In the genomic region with DNA sequence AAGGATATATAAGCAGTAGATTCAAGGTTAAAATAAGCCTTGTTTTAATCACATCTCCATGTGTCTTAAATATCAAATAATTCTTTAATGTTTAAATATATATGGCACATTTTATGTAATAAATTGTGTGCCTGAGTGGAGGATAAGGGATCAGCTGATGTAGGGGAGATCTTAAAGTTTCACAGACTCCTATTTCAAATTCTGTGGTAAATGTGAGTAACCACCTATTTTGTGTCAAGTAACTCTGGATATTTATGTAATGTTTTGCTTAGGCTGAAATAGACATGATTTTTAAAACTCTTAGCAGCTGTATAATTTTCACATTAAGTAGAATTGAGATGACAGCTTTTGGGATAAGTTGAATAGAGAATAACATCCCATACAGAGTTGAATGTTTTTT, we compare ENCODE assay signal across 13 cellular contexts. TPM values are rescaled to one million over a fixed set of nuclear protein-coding genes. Genes with fewer than 3 reads are reported as not detected.
DNase-seq lines count a peak whose midpoint lies in the region; ATAC-seq and TF ChIP-seq lines count a peak whose summit lies in the region.
"Had no signal": no experiment of that assay in that cellular context is flagged by ENCODE, and none has a peak within 500 bp of the region (broad histone marks: within the 10 kb centered on the region; RNA-seq: fewer than 3 reads in every experiment).

No MANE protein-coding gene starts in this region.

- no peak overlapping the region for H2AFZ ChIP-seq in mesenchymal stem cell (ENCODE audit: low read depth, low read length)
- no peak overlapping the region for H2AFZ ChIP-seq in trophoblast cell (ENCODE audit: insufficient read depth, low read length, poor library complexity)

- ATAC-seq in heart right ventricle (no peak), HG03135 (IDR thresholded peaks at IDR 0.05; ENCODE audit: unreplicated experiment) (no peak)

- H3K4me1 ChIP-seq in left ventricle myocardium inferior (peaks cover 34% of the 10 kb centered on the region), heart right ventricle (peaks cover 0 to 22% (median 5%) of the 10 kb centered on the region in 9 donors), mesenchymal stem cell (ENCODE audit: control insufficient read depth, insufficient read depth, low read depth, low read length) (no peaks in the 10 kb centered on the region), trophoblast cell (ENCODE audit: control insufficient read depth in 1 of 2, insufficient read depth in 2 of 2, low read length in 2 of 2) (no peaks in the 10 kb centered on the region)
- H3K4me1 ChIP-seq: psoas muscle had no signal

- H3K27me3 ChIP-seq in left ventricle myocardium inferior (ENCODE audit: low read depth): no peaks in the 10 kb centered on the region
- no peaks in the 10 kb centered on the region for H3K27me3 ChIP-seq in heart right ventricle
- no peaks in the 10 kb centered on the region for H3K27me3 ChIP-seq in brain microvascular endothelial cell (replicated peaks)
- H3K27me3 ChIP-seq in mesenchymal stem cell (ENCODE audit: control insufficient read depth in 1 of 2, insufficient read depth in 1 of 2, low read length in 2 of 2): no peaks in the 10 kb centered on the region
- no peaks in the 10 kb centered on the region for H3K27me3 ChIP-seq in trophoblast cell (ENCODE audit: insufficient read depth, low read length)
- H3K27me3 ChIP-seq: upper lobe of left lung had no signal

- H3K14ac ChIP-seq in mesenchymal stem cell (ENCODE audit: low read length in 2 of 2): no peak overlapping the region
- no peak overlapping the region for H3K14ac ChIP-seq in trophoblast cell (ENCODE audit: low read length)

- H4K8ac ChIP-seq in mesenchymal stem cell (ENCODE audit: low read length): no peak overlapping the region
- no peak overlapping the region for H4K8ac ChIP-seq in trophoblast cell (ENCODE audit: low read depth, low read length)

- peak overlapping the region; percentile 47 for H3K9ac ChIP-seq in mesenchymal stem cell (ENCODE audit: low read length)
- no peak overlapping the region for H3K9ac ChIP-seq in trophoblast cell (ENCODE audit: low read length)

- H4K91ac ChIP-seq in mesenchymal stem cell (ENCODE audit: low read length) (no peak overlapping the region), trophoblast cell (ENCODE audit: low read depth, low read length) (no peak overlapping the region)

- in situ Hi-C loops in brain microvascular endothelial cell (cut with HindIII; ENCODE audit: low pct_ligation_motif_present, low sequenced_read_pairs): no loop called here

- H3K79me2 ChIP-seq in trophoblast cell (ENCODE audit: control insufficient read depth, insufficient read depth, low read length, poor library complexity): no peaks in the 10 kb centered on the region

- H2BK120ac ChIP-seq in mesenchymal stem cell (ENCODE audit: low read depth, low read length): no peak overlapping the region
- no peak overlapping the region for H2BK120ac ChIP-seq in trophoblast cell (ENCODE audit: insufficient read depth, low read length, poor library complexity)

- no peak overlapping the region for H2BK15ac ChIP-seq in mesenchymal stem cell (ENCODE audit: low read depth, poor library complexity, severe bottlenecking)

- H2BK12ac ChIP-seq in mesenchymal stem cell (ENCODE audit: low read length in 2 of 2) (no peak overlapping the region), trophoblast cell (ENCODE audit: low read length) (no peak overlapping the region)

- H2BK5ac ChIP-seq in mesenchymal stem cell (ENCODE audit: low read depth, low read length, poor library complexity, severe bottlenecking) (no peak overlapping the region), trophoblast cell (ENCODE audit: low read depth, low read length, poor library complexity) (no peak overlapping the region)

- H3K18ac ChIP-seq in mesenchymal stem cell (ENCODE audit: low read depth in 1 of 2, low read length in 2 of 2) (no peak overlapping the region), trophoblast cell (ENCODE audit: low read length) (no peak overlapping the region)

- peaks cover 7% of the 10 kb centered on the region for H3K36me3 ChIP-seq in left ventricle myocardium inferior
- peaks cover 0 to 83% (median 0%) of the 10 kb centered on the region in 9 donors for H3K36me3 ChIP-seq in heart right ventricle
- H3K36me3 ChIP-seq in brain microvascular endothelial cell (replicated peaks): no peaks in the 10 kb centered on the region
- H3K36me3 ChIP-seq in mesenchymal stem cell (ENCODE audit: control insufficient read depth in 1 of 2, insufficient read depth in 2 of 2, low read depth in 1 of 2, low read length in 2 of 2): no peaks in the 10 kb centered on the region
- H3K36me3 ChIP-seq in trophoblast cell (ENCODE audit: control insufficient read depth in 1 of 2, insufficient read depth in 2 of 2, low read length in 2 of 2): no peaks in the 10 kb centered on the region

- H2AK5ac ChIP-seq in mesenchymal stem cell (ENCODE audit: low read length, severe bottlenecking): no peak overlapping the region
- H2AK5ac ChIP-seq in trophoblast cell (ENCODE audit: low read length): no peak overlapping the region

- no peak overlapping the region for H3K4ac ChIP-seq in mesenchymal stem cell (ENCODE audit: low read depth in 1 of 2, low read length in 2 of 2)
- no peak overlapping the region for H3K4ac ChIP-seq in trophoblast cell (ENCODE audit: low read depth, low read length)

- H3K9me3 ChIP-seq in left ventricle myocardium inferior (replicated peaks) (no peaks in the 10 kb centered on the region), heart right ventricle (no peaks in the 10 kb centered on the region), mesenchymal stem cell (ENCODE audit: control insufficient read depth, low read length) (no peaks in the 10 kb centered on the region), trophoblast cell (ENCODE audit: insufficient read depth, low read depth, low read length) (no peaks in the 10 kb centered on the region)
- H3K9me3 ChIP-seq: psoas muscle, upper lobe of left lung had no signal

- TF ChIP-seq CTCF in left ventricle myocardium inferior (IDR thresholded peaks at IDR 0.05; ENCODE audit: borderline replicate concordance): no peak
- no peak for TF ChIP-seq CTCF in heart right ventricle (IDR thresholded peaks at IDR 0.05)
- no peak for TF ChIP-seq CTCF in brain microvascular endothelial cell (IDR thresholded peaks at IDR 0.05; ENCODE audit: low read depth, low read length, missing control alignments)

- intact Hi-C loops in left ventricle myocardium inferior (cut with micrococcal nuclease): loop anchor here (5.0 kb wide), 1 partner anchor 149 kb away; no protein-coding TSS in a partner anchor
- intact Hi-C loops in heart right ventricle (cut with DNase I): loop anchor here in 7 of 10 donors (1.0 to 5.0 kb wide), 4 partner anchors 39 to 149 kb away; a partner anchor contains a TSS

- H3K27ac ChIP-seq in left ventricle myocardium inferior (replicated peaks) (peak overlapping the region; percentile 37), heart right ventricle (peak overlapping the region in 1 of 10 donors; percentile 28), brain microvascular endothelial cell (peak overlapping the region; percentile 42), mesenchymal stem cell (ENCODE audit: low read length, poor library complexity, severe bottlenecking) (no peak overlapping the region), trophoblast cell (ENCODE audit: low read depth, low read length) (no peak overlapping the region)
- H3K27ac ChIP-seq: psoas muscle had no signal

- no peak overlapping the region for H3K4me2 ChIP-seq in mesenchymal stem cell (ENCODE audit: low read length, poor library complexity, severe bottlenecking)
- no peak overlapping the region for H3K4me2 ChIP-seq in trophoblast cell (ENCODE audit: low read length)

- DNase-seq in left ventricle myocardium inferior (no peak), heart right ventricle (no peak), brain microvascular endothelial cell (no peak), mesenchymal stem cell (peak; percentile 21), trophoblast cell (no peak), anterior cingulate cortex (lab: John Stamatoyannopoulos, UW) (no peak), DMS153 treated with DMSO at 0.1 percent for 48 hours (lab: John Stamatoyannopoulos, UW; ENCODE audit: unreplicated experiment) (no peak)
- DNase-seq: 8988T, NCI-H1417 treated with DMSO at 0.1 percent for 48 hours had no signal

- H3K23ac ChIP-seq in mesenchymal stem cell (ENCODE audit: low read length in 2 of 2) (no peak overlapping the region), trophoblast cell (ENCODE audit: low read length) (no peak overlapping the region)

- H3K79me1 ChIP-seq in mesenchymal stem cell (replicated peaks; ENCODE audit: low read length, poor library complexity, severe bottlenecking): no peaks in the 10 kb centered on the region
- no peaks in the 10 kb centered on the region for H3K79me1 ChIP-seq in trophoblast cell (ENCODE audit: low read length)

- H3K4me3 ChIP-seq in left ventricle myocardium inferior: no peak overlapping the region
- no peak overlapping the region for H3K4me3 ChIP-seq in heart right ventricle
- no peak overlapping the region for H3K4me3 ChIP-seq in brain microvascular endothelial cell (ENCODE audit: low read depth, low read length)
- H3K4me3 ChIP-seq in mesenchymal stem cell (ENCODE audit: insufficient read depth in 1 of 2, low read depth in 1 of 2, low read length in 2 of 2): no peak overlapping the region
- no peak overlapping the region for H3K4me3 ChIP-seq in trophoblast cell (ENCODE audit: low read depth, low read length)
- H3K4me3 ChIP-seq: dorsolateral prefrontal cortex, psoas muscle, upper lobe of left lung had no signal

- no peak overlapping the region for H4K12ac ChIP-seq in trophoblast cell (ENCODE audit: low read depth, low read length)

RNA-seq across cellular contexts. Expression of a gene that starts 41.3 kb away (rescaled TPM):
- 0.80 TPM for total RNA-seq in left ventricle myocardium inferior
- 1 to 10 TPM in 4 of 10 donors, under 1 TPM in 6; 0.30 to 9.4 (median 0.92) TPM for total RNA-seq in heart right ventricle
- 1 to 10 TPM in 1 of 2 donors, under 1 TPM in 1; 0.22 to 1.3 TPM for polyA plus RNA-seq in heart right ventricle
- 24.1 TPM for polyA plus RNA-seq in mesenchymal stem cell (2013, experiment 1 of 2)
- polyA plus RNA-seq in mesenchymal stem cell (2013, experiment 2 of 2): 23.8 TPM
- polyA plus RNA-seq in trophoblast cell (2013): 10.0 and 10.4 TPM in 2 replicates

Comparison
In these comparisons a context has a peak if more than half of its experiments do, and no peak if none do; other contexts are left out.
1. H3K27ac ChIP-seq: peak in left ventricle myocardium inferior (single experiment) and brain microvascular endothelial cell (single experiment); none in mesenchymal stem cell (single experiment) and trophoblast cell (single experiment).